Comparison of ENCODE assay signal across 8 cellular contexts in the genomic region with DNA sequence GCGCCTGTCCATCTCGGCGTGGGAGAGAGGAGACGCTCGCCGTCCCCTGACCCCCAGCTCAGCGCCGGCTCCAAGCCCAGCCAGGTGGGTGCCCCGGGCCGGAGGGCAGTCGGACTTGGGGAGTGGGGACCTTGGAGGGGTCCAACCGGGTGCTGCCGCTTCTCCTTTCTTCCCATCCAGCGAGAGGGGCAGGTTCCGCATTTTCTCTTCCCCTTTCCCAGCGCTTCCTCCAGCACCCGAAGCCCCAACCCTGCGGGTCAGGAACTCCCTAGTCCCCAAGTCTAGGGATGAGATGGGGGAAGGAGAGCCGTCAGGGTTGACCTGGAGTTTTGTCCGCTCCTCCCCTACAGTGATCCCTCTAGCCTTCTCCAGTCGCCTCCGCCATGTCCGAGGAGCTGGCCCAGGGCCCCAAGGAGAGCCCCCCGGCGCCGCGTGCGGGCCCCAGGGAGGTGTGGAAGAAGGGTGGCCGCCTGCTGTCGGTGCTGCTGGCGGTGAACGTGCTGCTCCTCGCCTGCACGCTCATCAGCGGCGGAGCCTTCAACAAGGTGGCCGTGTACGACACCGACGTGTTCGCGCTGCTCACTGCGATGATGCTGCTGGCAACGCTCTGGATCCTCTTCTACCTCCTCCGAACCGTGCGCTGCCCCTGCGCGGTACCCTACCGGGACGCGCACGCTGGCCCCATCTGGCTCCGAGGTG. TPM values are rescaled to one million over a fixed set of nuclear protein-coding genes. Genes with fewer than 3 reads are reported as not detected.
A peak's percentile ranks its signal among the peaks of the same experiment; 100 is the strongest.
DNase-seq lines count a peak whose midpoint lies in the region; ATAC-seq, FAIRE-seq and TF ChIP-seq lines count a peak whose summit lies in the region.

A gene with protein sequence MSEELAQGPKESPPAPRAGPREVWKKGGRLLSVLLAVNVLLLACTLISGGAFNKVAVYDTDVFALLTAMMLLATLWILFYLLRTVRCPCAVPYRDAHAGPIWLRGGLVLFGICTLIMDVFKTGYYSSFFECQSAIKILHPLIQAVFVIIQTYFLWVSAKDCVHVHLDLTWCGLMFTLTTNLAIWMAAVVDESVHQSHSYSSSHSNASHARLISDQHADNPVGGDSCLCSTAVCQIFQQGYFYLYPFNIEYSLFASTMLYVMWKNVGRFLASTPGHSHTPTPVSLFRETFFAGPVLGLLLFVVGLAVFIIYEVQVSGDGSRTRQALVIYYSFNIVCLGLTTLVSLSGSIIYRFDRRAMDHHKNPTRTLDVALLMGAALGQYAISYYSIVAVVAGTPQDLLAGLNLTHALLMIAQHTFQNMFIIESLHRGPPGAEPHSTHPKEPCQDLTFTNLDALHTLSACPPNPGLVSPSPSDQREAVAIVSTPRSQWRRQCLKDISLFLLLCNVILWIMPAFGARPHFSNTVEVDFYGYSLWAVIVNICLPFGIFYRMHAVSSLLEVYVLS (plus strand): TSS at position 24 of the 699 bp plus-strand sequence. CDS start 360 bp downstream, at position 384.

- peaks cover 9 to 30% of the 10 kb centered on the region in 2 experiments; a peak in 4 of 5 replicates for H3K27me3 ChIP-seq in K562 (ENCODE audit: control insufficient read depth in 2 of 2, insufficient read depth in 2 of 2, low read length in 2 of 2)

- H3K4me3 ChIP-seq in K562 (peak within 1 kb of the TSS; percentile 53), lower leg skin (ENCODE audit: low read depth, poor library complexity, severe bottlenecking) (peak within 1 kb of the TSS; percentile 13)

- no peak for TF ChIP-seq EP300 in K562 (IDR thresholded peaks at IDR 0.05; ENCODE audit: low read length)

- BruUV-seq in K562 (replicated peaks; lab: Mats Ljungman, UMichigan), result no TSS peak

- no peak for DNase-seq in activated naive CD4-positive, alpha-beta T cell treated with anti-CD3 and anti-CD28 coated beads for 36 hours
- DNase-seq in K562 (ENCODE audit: extremely low read depth in 1 of 4, low spot score in 3 of 4), result no peak
- no peak for DNase-seq in lower leg skin (ENCODE audit: low spot score in 2 of 2)
- no peak for DNase-seq in urothelium cell line (ENCODE audit: low spot score)
- no peak for DNase-seq in T1000 (lab: John Stamatoyannopoulos, UW)
- DNase-seq in effector CD8-positive, alpha-beta T cell (lab: John Stamatoyannopoulos, UW), result no peak

- no peak for TF ChIP-seq POLR2A in K562 (conservative IDR thresholded peaks at IDR 0.05)
- no peak for TF ChIP-seq POLR2A in lower leg skin (IDR thresholded peaks at IDR 0.05)

- H3K79me2 ChIP-seq in K562 (ENCODE audit: control insufficient read depth, insufficient read depth, low read length), result no peaks in the 10 kb centered on the region

- peak within 1 kb of the TSS; percentile 76 for H3K4me2 ChIP-seq in K562 (ENCODE audit: insufficient read depth, low read length)

- H3K36me3 ChIP-seq in K562 (ENCODE audit: control insufficient read depth, insufficient read depth, low read length), result no peaks in the 10 kb centered on the region

- peak within 1 kb of the TSS; percentile 57 to 90; a peak in 3 of 4 replicates for H3K9ac ChIP-seq in K562 (ENCODE audit: insufficient read depth in 1 of 2, low read depth in 2 of 2, low read length in 2 of 2)

- intact Hi-C loops in activated naive CD4-positive, alpha-beta T cell treated with anti-CD3 and anti-CD28 coated beads for 36 hours (cut with micrococcal nuclease), result no loop called here
- intact Hi-C loops in K562 (cut with micrococcal nuclease) (loop anchor here (10.0 kb wide), 1 partner anchor 80 kb away; no protein-coding TSS in a partner anchor), lower leg skin (cut with DNase I; ENCODE audit: low total_unique reads) (no loop called here)

- H3K9me1 ChIP-seq in K562 (ENCODE audit: control insufficient read depth, insufficient read depth, low read length), result no peaks in the 10 kb centered on the region

- ATAC-seq in K562 (no peak), GM19324 (IDR thresholded peaks at IDR 0.05; ENCODE audit: low FRiP score, unreplicated experiment) (no peak)

- H4K20me1 ChIP-seq in K562 (replicated peaks; ENCODE audit: control insufficient read depth, insufficient read depth, low read length), result no peaks in the 10 kb centered on the region

- peaks cover 11% of the 10 kb centered on the region for H3K4me1 Mint-ChIP-seq in activated naive CD4-positive, alpha-beta T cell treated with anti-CD3 and anti-CD28 coated beads, Interleukin-2, amount 50 U/mL, for 24 hours
- peaks cover 9% of the 10 kb centered on the region for H3K4me1 Mint-ChIP-seq in activated naive CD4-positive, alpha-beta T cell treated with anti-CD3 and anti-CD28 coated beads for 36 hours (ENCODE audit: low read depth)

- H3K4me3 Mint-ChIP-seq in activated naive CD4-positive, alpha-beta T cell treated with anti-CD3 and anti-CD28 coated beads, Interleukin-2, amount 50 U/mL, for 24 hours, result peak within 1 kb of the TSS; percentile 60
- H3K4me3 Mint-ChIP-seq in activated naive CD4-positive, alpha-beta T cell treated with anti-CD3 and anti-CD28 coated beads for 36 hours, result no peak within 1 kb of the TSS

- no peak for TF ChIP-seq CTCF in K562 (IDR thresholded peaks at IDR 0.05 in 2 of 3, conservative IDR thresholded peaks at IDR 0.05 in 1 of 3; ENCODE audit: insufficient read depth in 2 of 3, low read depth in 1 of 3, low read length in 3 of 3)
- TF ChIP-seq CTCF in lower leg skin (IDR thresholded peaks at IDR 0.05), result no peak

- in situ Hi-C loops in K562 (cut with MboI), result loop anchor here (5.0 kb wide), 1 partner anchor 33 kb away; no protein-coding TSS in a partner anchor

- 11% methylated on average over 51 of the region's 54 CpGs for WGBS in K562 (ENCODE audit: insufficient coverage, low coverage, missing lambda C conversion rate)
- WGBS in lower leg skin, 2 donors, result 3% methylated on average over 47 to 54 of the region's 54 CpGs

- no peak for TF ChIP-seq RAD21 in K562 (CRISPR knock-in tag; conservative IDR thresholded peaks at IDR 0.05 in 1 of 2, IDR thresholded peaks at IDR 0.05 in 1 of 2)

- peak within 1 kb of the TSS; percentile 100 for H2AFZ ChIP-seq in K562 (ENCODE audit: low read depth, low read length)

- FAIRE-seq in K562 (lab: Jason Lieb, UNC) (no peak), urothelium cell line (lab: Jason Lieb, UNC) (peak; percentile 68)

- no peaks in the 10 kb centered on the region for H3K9me3 Mint-ChIP-seq in activated naive CD4-positive, alpha-beta T cell treated with anti-CD3 and anti-CD28 coated beads, Interleukin-2, amount 50 U/mL, for 24 hours
- H3K9me3 Mint-ChIP-seq in activated naive CD4-positive, alpha-beta T cell treated with anti-CD3 and anti-CD28 coated beads for 36 hours, result no peaks in the 10 kb centered on the region

- H3K9me3 ChIP-seq in K562 (replicated peaks; ENCODE audit: control insufficient read depth, insufficient read depth, low read depth, low read length), result no peaks in the 10 kb centered on the region

- H3K27ac Mint-ChIP-seq in activated naive CD4-positive, alpha-beta T cell treated with anti-CD3 and anti-CD28 coated beads, Interleukin-2, amount 50 U/mL, for 24 hours, result no peak within 1 kb of the TSS
- no peak within 1 kb of the TSS for H3K27ac Mint-ChIP-seq in activated naive CD4-positive, alpha-beta T cell treated with anti-CD3 and anti-CD28 coated beads for 36 hours

- POLR2A ChIA-PET in K562 (lab: Yijun Ruan, JAX), result interaction anchor here (0.7 to 1.5 kb wide), 5 partner anchors 7 to 56 kb away, joined by 3 to 5 read pairs (median 4); no protein-coding TSS in a partner anchor

- H3K27ac ChIP-seq in K562 (ENCODE audit: extremely low read depth, low read depth, low read length), result peak within 1 kb of the TSS; percentile 66; the same call in 2 of the 3 replicates

- H3K36me3 Mint-ChIP-seq in activated naive CD4-positive, alpha-beta T cell treated with anti-CD3 and anti-CD28 coated beads, Interleukin-2, amount 50 U/mL, for 24 hours, result peaks cover 2% of the 10 kb centered on the region
- no peaks in the 10 kb centered on the region for H3K36me3 Mint-ChIP-seq in activated naive CD4-positive, alpha-beta T cell treated with anti-CD3 and anti-CD28 coated beads for 36 hours (ENCODE audit: low read depth)

- CTCF ChIA-PET in activated naive CD4-positive, alpha-beta T cell treated with anti-CD3 and anti-CD28 coated beads for 36 hours (lab: Charles Lee), result interaction anchor here (0.5 to 4.6 kb wide), 10 partner anchors 25 to 278 kb away, joined by 3 to 35 read pairs (median 6); partner anchors contain the start of gene MRPL58
- CTCF ChIA-PET in K562 (lab: Yijun Ruan, JAX; ENCODE audit: low intra/inter-chr PET ratio), result interaction anchor here (5.8 kb wide), 1 partner anchor 35 kb away, joined by 86 read pairs; no protein-coding TSS in a partner anchor

- peaks cover 39% of the 10 kb centered on the region for H3K27me3 Mint-ChIP-seq in activated naive CD4-positive, alpha-beta T cell treated with anti-CD3 and anti-CD28 coated beads, Interleukin-2, amount 50 U/mL, for 24 hours
- H3K27me3 Mint-ChIP-seq in activated naive CD4-positive, alpha-beta T cell treated with anti-CD3 and anti-CD28 coated beads for 36 hours (ENCODE audit: low read depth), result peaks cover 42% of the 10 kb centered on the region

- peaks cover 18 to 52% of the 10 kb centered on the region in 2 experiments for H3K4me1 ChIP-seq in K562 (replicated peaks in 1 of 2; ENCODE audit: control insufficient read depth in 2 of 2, insufficient read depth in 2 of 2, low read length in 2 of 2)

TF ChIP-seq in K562, 482 proteins besides CTCF, POLR2A, EP300 and RAD21 (continues in another document):
- TF ChIP-seq L3MBTL2 (IDR thresholded peaks at IDR 0.05), result peak; percentile 22; the same call in 1 of the 2 replicates
- TF ChIP-seq HMGN3 (IDR thresholded peaks at IDR 0.05; ENCODE audit: borderline replicate concordance, extremely low read depth, insufficient read length, low read depth, low read length), result peak; percentile 14

RNA-seq across cellular contexts. Expression of the gene that starts here (rescaled TPM):
- total RNA-seq in activated naive CD4-positive, alpha-beta T cell treated with anti-CD3 and anti-CD28 coated beads for 36 hours, result not detected
- total RNA-seq in K562 (2011; cell fraction: chromatin; rRNA removed; ENCODE audit: low replicate concordance), result 0.40 and 0.51 TPM in 2 replicates
- 0.17 and 0.26 TPM in 2 replicates for total RNA-seq in K562 (2011; cell fraction: nucleolus; rRNA removed)
- 0.46 TPM in 1 of 2 replicates, not detected in the other for total RNA-seq in K562 (2011; cell fraction: nucleoplasm; rRNA removed)
- not detected in 2 replicates for total RNA-seq in K562 (2014; rRNA removed)
- total RNA-seq in K562 (2014; rRNA removed; fragmentation: Illumina TruSeq; extraction: Trizol), result 0.11 TPM in 1 of 2 replicates, not detected in the other
- total RNA-seq in K562 (2015; rRNA removed; fragmentation: Illumina TruSeq; extraction: Trizol), result 0.19 and 0.36 TPM in 2 replicates
- total RNA-seq in K562 (2021), result 0.18 and 0.27 TPM in 2 replicates
- polyA plus RNA-seq in K562 (2011; rRNA removed), result 0.28 and 0.31 TPM in 2 replicates
- polyA plus RNA-seq in K562 (2011; cell fraction: cytosol; rRNA removed), result 0.28 and 0.42 TPM in 2 replicates
- 1.1 and 1.2 TPM in 2 replicates for polyA plus RNA-seq in K562 (2011; cell fraction: nucleus; rRNA removed)
- 0.35 and 0.68 TPM in 2 replicates for polyA plus RNA-seq in K562 (2012)
- polyA plus RNA-seq in K562 (2014; fragmentation: Illumina TruSeq; extraction: Trizol), result 0.25 TPM in 1 of 2 replicates, not detected in the other
- polyA plus RNA-seq in K562 (2014; fragmentation: Nextera tagmentation; extraction: Ambion mirVana), result under 1 TPM; 0.04 to 0.06 TPM
- 0.08 and 0.09 TPM in 2 replicates for polyA plus RNA-seq in K562 (2014; rRNA removed)
- polyA minus RNA-seq in K562 (2011; rRNA and poly(A)+ RNA removed), result 0.09 TPM in 1 of 2 replicates, not detected in the other
- not detected in 2 replicates for polyA minus RNA-seq in K562 (2011; cell fraction: cytosol; rRNA and poly(A)+ RNA removed)
- polyA minus RNA-seq in K562 (2011; cell fraction: nucleus; rRNA and poly(A)+ RNA removed), result 0.27 and 0.33 TPM in 2 replicates
- not detected for total RNA-seq in lower leg skin
